Comparison of ENCODE assay signal across 14 cellular contexts in the genomic region with DNA sequence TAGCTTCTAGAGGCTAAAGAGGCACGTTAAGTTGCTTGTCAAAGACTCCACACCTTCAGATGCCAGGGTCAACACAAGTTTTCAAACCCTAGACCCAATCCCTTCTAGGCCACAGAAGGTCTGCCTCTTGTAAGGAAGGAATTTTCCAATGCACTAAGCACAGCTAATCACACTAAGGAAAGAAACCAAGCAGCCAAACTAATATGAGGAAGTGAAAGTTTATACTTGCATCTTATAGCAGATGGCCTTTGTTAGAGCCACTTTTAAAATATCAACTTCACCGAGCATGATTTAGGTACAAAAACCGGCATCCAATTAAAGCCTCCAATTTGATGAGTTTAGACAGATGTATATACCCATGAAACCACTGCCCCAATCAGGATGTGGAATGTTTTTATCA. TPM values are rescaled to one million over a fixed set of nuclear protein-coding genes. Genes with fewer than 3 reads are reported as not detected.
DNase-seq lines count a peak whose midpoint lies in the region; ATAC-seq, FAIRE-seq and TF ChIP-seq lines count a peak whose summit lies in the region.
"Had no signal": no experiment of that assay in that cellular context is flagged by ENCODE, and none has a peak within 500 bp of the region (broad histone marks: within the 10 kb centered on the region; RNA-seq: fewer than 3 reads in every experiment).

No MANE protein-coding gene starts in this region.

- H3K27ac Mint-ChIP-seq in GM23338 = peak overlapping the region; percentile 48; the same call in 1 of the 2 replicates
- no peak overlapping the region for H3K27ac Mint-ChIP-seq in memory B cell

- TF ChIP-seq RAD21 in A549 (conservative IDR thresholded peaks at IDR 0.05 in 1 of 2, IDR thresholded peaks at IDR 0.05 in 1 of 2) = no peak

- intact Hi-C loops in kidney (cut with DNase I) = no loop called here

- peaks cover 66% of the 10 kb centered on the region for H3K79me2 ChIP-seq in GM23338 (replicated peaks; ENCODE audit: insufficient read depth)

- H3K4me3 Mint-ChIP-seq in GM23338 (no peak overlapping the region), memory B cell (no peak overlapping the region)

- TF ChIP-seq POLR2A in A549 (IDR thresholded peaks at IDR 0.05; ENCODE audit: low read length) = no peak

- no peak for TF ChIP-seq EP300 in A549 (IDR thresholded peaks at IDR 0.05)

- H3K9me3 ChIP-seq in A549 = no peaks in the 10 kb centered on the region
- H3K9me3 ChIP-seq in kidney (ENCODE audit: control insufficient read depth in 1 of 2, low read length in 2 of 2) = no peaks in the 10 kb centered on the region
- H3K9me3 ChIP-seq: colonic mucosa, suprapubic skin had no signal

- H3K27me3 ChIP-seq in GM23338 (ENCODE audit: insufficient read depth) = no peaks in the 10 kb centered on the region
- H3K27me3 ChIP-seq: colonic mucosa, suprapubic skin had no signal

- H3K4me1 Mint-ChIP-seq in GM23338 = no peaks in the 10 kb centered on the region; the same call in 2 of the 3 replicates
- peaks cover 10% of the 10 kb centered on the region for H3K4me1 Mint-ChIP-seq in memory B cell

- no peak overlapping the region for H3K4me2 ChIP-seq in A549
- H3K4me2 ChIP-seq in GM23338 = no peak overlapping the region

- H3K9ac ChIP-seq in kidney (ENCODE audit: low read length in 2 of 2) = no peak overlapping the region

- H3K9me3 Mint-ChIP-seq in GM23338 (no peaks in the 10 kb centered on the region), memory B cell (no peaks in the 10 kb centered on the region)

- POLR2A ChIA-PET in A549 (lab: Yijun Ruan, JAX) = no interaction called here

- DNase-seq in A549 (ENCODE audit: low read depth in 1 of 2, low spot score in 1 of 2) (no peak), GM23338 (ENCODE audit: low spot score) (no peak), RPMI8226 (peak; percentile 57), memory B cell (ENCODE audit: low spot score in 2 of 2) (no peak), kidney (no peak), GDM1 (lab: John Stamatoyannopoulos, UW) (no peak)
- DNase-seq: activated effector memory CD4-positive, alpha-beta T cell treated with Interleukin-2 at 50 U/mL for 16 hours; colonic mucosa; NCI-H2171 treated with DMSO at 0.1 percent for 48 hours; posterior cingulate gyrus had no signal

- WGBS in A549 (ENCODE audit: missing lambda C conversion rate) = 68% methylated on average over 3 of the region's 3 CpGs

- H3K4me3 ChIP-seq in A549 = no peak overlapping the region
- H3K4me3 ChIP-seq in GM23338 = no peak overlapping the region
- no peak overlapping the region for H3K4me3 ChIP-seq in kidney (ENCODE audit: low read length in 2 of 2)
- H3K4me3 ChIP-seq: colonic mucosa, SK-N-MC, suprapubic skin had no signal

- no peak overlapping the region for H3K27ac ChIP-seq in A549
- H3K27ac ChIP-seq in GM23338 (ENCODE audit: low read depth) = no peak overlapping the region
- H3K27ac ChIP-seq in kidney (ENCODE audit: low read depth in 2 of 2, low read length in 2 of 2) = no peak overlapping the region
- H3K27ac ChIP-seq: colonic mucosa, SK-N-MC, suprapubic skin had no signal

- FAIRE-seq in A549 (lab: Jason Lieb, UNC) (peak; percentile 84), kidney (lab: Jason Lieb, UNC) (no peak)

- no peaks in the 10 kb centered on the region for H3K36me3 Mint-ChIP-seq in GM23338 (ENCODE audit: low read depth)
- no peaks in the 10 kb centered on the region for H3K36me3 Mint-ChIP-seq in memory B cell

- H3K4me1 ChIP-seq in A549 = no peaks in the 10 kb centered on the region
- peaks cover 5% of the 10 kb centered on the region; the same call in 1 of the 2 replicates for H3K4me1 ChIP-seq in GM23338 (ENCODE audit: insufficient read depth)
- no peaks in the 10 kb centered on the region for H3K4me1 ChIP-seq in kidney (ENCODE audit: control insufficient read depth in 1 of 2, insufficient read depth in 1 of 2, low read depth in 1 of 2, low read length in 2 of 2)
- H3K4me1 ChIP-seq: colonic mucosa, suprapubic skin had no signal

- CTCF ChIA-PET in A549 (lab: Yijun Ruan, JAX) = interaction anchor here (0.7 to 1.6 kb wide), 2 partner anchors 129 to 1207 kb away, joined by 3 to 11 read pairs; no protein-coding TSS in a partner anchor

- H3K9me2 ChIP-seq in GM23338 (ENCODE audit: insufficient read depth) = no peaks in the 10 kb centered on the region

- no peaks in the 10 kb centered on the region; the same call in 1 of the 2 replicates for H4K20me1 ChIP-seq in GM23338 (replicated peaks; ENCODE audit: insufficient read depth)

- H2AFZ ChIP-seq in GM23338 = no peak overlapping the region

- ATAC-seq in A549 (no peak), GM23338 (no peak), memory B cell (ENCODE audit: low read depth) (peak; percentile 83), HG02763 (IDR thresholded peaks at IDR 0.05; ENCODE audit: unreplicated experiment) (no peak), HG03460 (IDR thresholded peaks at IDR 0.05; ENCODE audit: unreplicated experiment) (no peak)

- H3K36me3 ChIP-seq in GM23338 (ENCODE audit: insufficient read depth) (no peaks in the 10 kb centered on the region), kidney (ENCODE audit: control insufficient read depth in 1 of 2, insufficient read depth in 2 of 2, low read length in 2 of 2) (no peaks in the 10 kb centered on the region)
- H3K36me3 ChIP-seq: colonic mucosa, suprapubic skin had no signal

- TF ChIP-seq CTCF in A549 (IDR thresholded peaks at IDR 0.05) = no peak
- TF ChIP-seq CTCF in GM23338 (conservative IDR thresholded peaks at IDR 0.05; ENCODE audit: low read depth in 2 of 2) = no peak
- TF ChIP-seq CTCF in kidney (IDR thresholded peaks at IDR 0.05; ENCODE audit: borderline replicate concordance, extremely low read depth, insufficient read depth) = no peak

- no peaks in the 10 kb centered on the region for H3K27me3 Mint-ChIP-seq in GM23338 (ENCODE audit: insufficient read depth, low read depth, poor library complexity)
- H3K27me3 Mint-ChIP-seq in memory B cell = peaks cover 2% of the 10 kb centered on the region

- no peaks in the 10 kb centered on the region for H3F3A ChIP-seq in GM23338 (replicated peaks; ENCODE audit: low read depth)

TF ChIP-seq in A549, 52 proteins besides CTCF, POLR2A, EP300 and RAD21:
- TF ChIP-seq KDM1A (IDR thresholded peaks at IDR 0.05; ENCODE audit: low read depth) (no peak), RCOR1 (IDR thresholded peaks at IDR 0.05; ENCODE audit: low read depth, low read length) (no peak), GATA3 (IDR thresholded peaks at IDR 0.05; ENCODE audit: borderline replicate concordance) (no peak), KDM5A (IDR thresholded peaks at IDR 0.05) (no peak), TP53 (CRISPR knock-in tag; IDR thresholded peaks at IDR 0.05) (no peak)
- TF ChIP-seq, protein P1, sequence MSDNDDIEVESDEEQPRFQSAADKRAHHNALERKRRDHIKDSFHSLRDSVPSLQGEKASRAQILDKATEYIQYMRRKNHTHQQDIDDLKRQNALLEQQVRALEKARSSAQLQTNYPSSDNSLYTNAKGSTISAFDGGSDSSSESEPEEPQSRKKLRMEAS (IDR thresholded peaks at IDR 0.05) = no peak

TF ChIP-seq in GM23338, 12 proteins besides CTCF, POLR2A, EP300 and RAD21 (continues in another document):
- no peak for TF ChIP-seq EZH2phosphoT487 (IDR thresholded peaks at IDR 0.05; ENCODE audit: unreplicated experiment)
- TF ChIP-seq, protein P2, sequence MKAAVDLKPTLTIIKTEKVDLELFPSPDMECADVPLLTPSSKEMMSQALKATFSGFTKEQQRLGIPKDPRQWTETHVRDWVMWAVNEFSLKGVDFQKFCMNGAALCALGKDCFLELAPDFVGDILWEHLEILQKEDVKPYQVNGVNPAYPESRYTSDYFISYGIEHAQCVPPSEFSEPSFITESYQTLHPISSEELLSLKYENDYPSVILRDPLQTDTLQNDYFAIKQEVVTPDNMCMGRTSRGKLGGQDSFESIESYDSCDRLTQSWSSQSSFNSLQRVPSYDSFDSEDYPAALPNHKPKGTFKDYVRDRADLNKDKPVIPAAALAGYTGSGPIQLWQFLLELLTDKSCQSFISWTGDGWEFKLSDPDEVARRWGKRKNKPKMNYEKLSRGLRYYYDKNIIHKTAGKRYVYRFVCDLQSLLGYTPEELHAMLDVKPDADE (IDR thresholded peaks at IDR 0.05) = no peak
- no peak for TF ChIP-seq STAT1 (IDR thresholded peaks at IDR 0.05; ENCODE audit: unreplicated experiment)

RNA-seq across cellular contexts. Expression of a gene that starts 9.9 kb away (rescaled TPM):
- polyA plus RNA-seq in A549 (2011; rRNA removed) = 32.2 and 38.5 TPM in 2 replicates
- 7.9 and 11.0 TPM in 2 replicates for polyA plus RNA-seq in A549 (2012; cell fraction: cytosol; rRNA removed)
- polyA plus RNA-seq in A549 (2012; cell fraction: nucleus; rRNA removed) = 7.3 and 7.5 TPM in 2 replicates
- polyA plus RNA-seq in A549 (2017; fragmentation: RNase III; extraction: RNeasy Plus Mini Kit Qiagen cat#74134 plus additional on column Dnase treatment) = 25.6 to 40.7 TPM (median 31.6 TPM) in 3 replicates
- 30.5 and 34.9 TPM in 2 replicates for polyA minus RNA-seq in A549 (2011; rRNA and poly(A)+ RNA removed)
- 60.4 and 72.1 TPM in 2 replicates for total RNA-seq in GM23338 (2014; rRNA removed; shearing (Covaris generic))
- 43.5 and 47.9 TPM in 2 replicates for polyA plus RNA-seq in GM23338 (2016; fragmentation: Nextera tagmentation; extraction: Ambion mirVana)
- total RNA-seq in kidney = 168 TPM
- 44.0 TPM for polyA plus RNA-seq in kidney (ENCODE audit: insufficient read depth, low read depth, low replicate concordance)
